Comparison of ENCODE assay signal across 1 cellular context in the genomic region with DNA sequence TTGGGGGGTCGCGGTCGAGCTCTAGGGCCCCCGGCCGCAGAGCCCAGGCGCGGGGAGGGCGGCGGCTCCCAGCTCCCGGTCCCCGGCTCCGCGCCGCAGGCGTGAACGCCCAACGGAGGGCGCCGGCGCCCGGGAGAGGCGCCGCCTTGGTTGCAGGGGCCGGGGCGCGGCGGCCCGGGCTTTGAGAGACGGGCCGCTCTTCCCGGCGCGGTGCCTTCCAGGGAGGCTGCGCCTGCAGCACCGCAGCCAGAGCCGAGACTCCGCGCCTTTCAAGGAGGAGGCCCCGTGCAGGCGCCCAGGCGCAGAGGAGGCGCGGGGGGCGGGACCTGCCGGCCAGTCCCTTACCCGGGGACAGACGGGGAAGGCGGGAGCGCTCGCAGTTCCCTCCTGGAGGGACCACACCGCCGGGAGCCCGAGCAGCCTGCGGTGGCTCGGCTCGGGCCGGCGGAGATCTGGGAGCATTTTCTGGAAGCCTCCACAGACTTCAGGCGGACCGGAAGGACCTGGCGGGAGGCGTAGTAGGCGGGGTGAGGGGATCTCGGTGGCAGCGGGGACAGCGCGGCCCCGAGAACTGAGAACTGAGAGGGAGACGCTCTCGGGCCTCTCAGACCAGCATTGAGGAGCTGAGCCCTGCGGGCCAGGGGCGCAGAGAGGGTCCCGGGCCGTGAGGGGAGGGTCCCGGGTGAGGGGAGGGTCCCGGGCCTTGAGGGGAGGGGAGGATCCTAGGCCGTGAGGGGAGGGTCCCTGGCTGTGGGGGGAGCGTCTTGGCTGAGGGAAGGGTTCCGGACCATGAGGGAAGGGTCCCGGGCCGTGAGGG.
TF ChIP-seq lines count a peak whose summit lies in the region.

No MANE protein-coding gene starts in this region.

TF ChIP-seq in K562, 482 proteins besides CTCF, POLR2A, EP300 and RAD21:
- TF ChIP-seq RFX1 (IDR thresholded peaks at IDR 0.05) (no peak), ARID4B (CRISPR knock-in tag; IDR thresholded peaks at IDR 0.05) (no peak), KAT8 (IDR thresholded peaks at IDR 0.05; ENCODE audit: low read depth) (no peak), ELF2 (CRISPR knock-in tag; IDR thresholded peaks at IDR 0.05) (no peak), RBM14 (IDR thresholded peaks at IDR 0.05; ENCODE audit: borderline replicate concordance, insufficient read depth, low read depth, low read length) (no peak), RBM34 (IDR thresholded peaks at IDR 0.05; ENCODE audit: borderline replicate concordance, insufficient read depth, low read length) (no peak)
- TF ChIP-seq, protein P1, sequence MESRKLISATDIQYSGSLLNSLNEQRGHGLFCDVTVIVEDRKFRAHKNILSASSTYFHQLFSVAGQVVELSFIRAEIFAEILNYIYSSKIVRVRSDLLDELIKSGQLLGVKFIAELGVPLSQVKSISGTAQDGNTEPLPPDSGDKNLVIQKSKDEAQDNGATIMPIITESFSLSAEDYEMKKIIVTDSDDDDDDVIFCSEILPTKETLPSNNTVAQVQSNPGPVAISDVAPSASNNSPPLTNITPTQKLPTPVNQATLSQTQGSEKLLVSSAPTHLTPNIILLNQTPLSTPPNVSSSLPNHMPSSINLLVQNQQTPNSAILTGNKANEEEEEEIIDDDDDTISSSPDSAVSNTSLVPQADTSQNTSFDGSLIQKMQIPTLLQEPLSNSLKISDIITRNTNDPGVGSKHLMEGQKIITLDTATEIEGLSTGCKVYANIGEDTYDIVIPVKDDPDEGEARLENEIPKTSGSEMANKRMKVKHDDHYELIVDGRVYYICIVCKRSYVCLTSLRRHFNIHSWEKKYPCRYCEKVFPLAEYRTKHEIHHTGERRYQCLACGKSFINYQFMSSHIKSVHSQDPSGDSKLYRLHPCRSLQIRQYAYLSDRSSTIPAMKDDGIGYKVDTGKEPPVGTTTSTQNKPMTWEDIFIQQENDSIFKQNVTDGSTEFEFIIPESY (CRISPR knock-in tag; IDR thresholded peaks at IDR 0.05), result no peak
